Comparison of ENCODE assay signal across 19 cellular contexts in genomic region chr1:96521994-96522760, GRCh38.
DNase-seq lines count a peak whose midpoint lies in the region; ATAC-seq and TF ChIP-seq lines count a peak whose summit lies in the region.
"Had no signal": no experiment of that assay in that cellular context is flagged by ENCODE, and none has a peak within 500 bp of the region (broad histone marks: within the 10 kb centered on the region; RNA-seq: fewer than 3 reads in every experiment).

No MANE protein-coding gene starts in this region.

- no peaks in the 10 kb centered on the region for H3K27me3 ChIP-seq in IMR-90 (ENCODE audit: control insufficient read depth, insufficient read depth, low read length)
- H3K27me3 ChIP-seq in mammary epithelial cell (ENCODE audit: insufficient read depth, low read length): no peaks in the 10 kb centered on the region
- H3K27me3 ChIP-seq: ovary, testis had no signal

- H3K4me3 ChIP-seq in IMR-90 (ENCODE audit: insufficient read depth, low read depth, low read length) (no peak overlapping the region), mammary epithelial cell (replicated peaks in 1 of 3; ENCODE audit: insufficient read depth in 1 of 3, low read depth in 2 of 3, low read length in 3 of 3) (no peak overlapping the region)
- H3K4me3 ChIP-seq: ovary, testis had no signal

- H2AFZ ChIP-seq in IMR-90 (replicated peaks; ENCODE audit: low read length, poor library complexity) (no peak overlapping the region), mammary epithelial cell (ENCODE audit: low read depth, low read length) (no peak overlapping the region)

- dilution Hi-C loops in IMR-90 (cut with HindIII; ENCODE audit: low sequenced_read_pairs, unreplicated experiment): no loop called here
- dilution Hi-C loops in mammary epithelial cell (cut with HindIII; ENCODE audit: low sequenced_read_pairs): no loop called here

- no peak overlapping the region for H3K56ac ChIP-seq in IMR-90 (ENCODE audit: extremely low read depth, insufficient read depth, low read length)

- DNase-seq in Caki2 (ENCODE audit: low read depth) (peak; percentile 34), IMR-90 (peak; percentile 61), mammary epithelial cell (peak; percentile 54), iris pigment epithelial cell (ENCODE audit: low read depth) (peak; percentile 65), NCI-H2081 (lab: John Stamatoyannopoulos, UW) (no peak)
- DNase-seq in effector CD4-positive, alpha-beta T cell: no peak
- no peak for DNase-seq in naive thymus-derived CD8-positive, alpha-beta T cell
- DNase-seq: activated CD4-positive, alpha-beta memory T cell treated with anti-CD3 and anti-CD28 coated beads, Interleukin-2, amount 10 ng/mL, durations not matched to agents 7 days and 5 days; activated gamma-delta T cell; Karpas-422; midbrain; NCI-H1694 treated with DMSO at 0.1 percent for 48 hours; ovary; SHP77; stimulated activated CD4-positive, alpha-beta T cell treated with anti-CD3 and anti-CD28 coated beads, Interleukin-15, amount 100 ng/mL, for 24 hours; T-helper 9 cell; testis had no signal

- ATAC-seq in IMR-90 (ENCODE audit: low read depth) (peak; percentile 72), GM18868 (IDR thresholded peaks at IDR 0.05; ENCODE audit: unreplicated experiment) (no peak)
- ATAC-seq in naive thymus-derived CD8-positive, alpha-beta T cell: no peak

- TF ChIP-seq RAD21 in IMR-90 (IDR thresholded peaks at IDR 0.05; ENCODE audit: low read length): no peak

- no peaks in the 10 kb centered on the region for H3K79me1 ChIP-seq in IMR-90 (ENCODE audit: low read depth in 1 of 2, low read length in 2 of 2)

- no peaks in the 10 kb centered on the region for H3K36me3 Mint-ChIP-seq in naive thymus-derived CD8-positive, alpha-beta T cell

- H4K20me1 ChIP-seq in IMR-90 (ENCODE audit: insufficient read depth, low read length) (no peaks in the 10 kb centered on the region), mammary epithelial cell (ENCODE audit: insufficient read depth, low read length) (no peaks in the 10 kb centered on the region)

- no peak overlapping the region for H2AK9ac ChIP-seq in IMR-90 (replicated peaks; ENCODE audit: low read depth, low read length, poor library complexity)

- intact Hi-C loops in IMR-90 (cut with micrococcal nuclease): no loop called here
- intact Hi-C loops in mammary epithelial cell (cut with micrococcal nuclease): no loop called here

- H2BK20ac ChIP-seq in IMR-90 (ENCODE audit: low read depth, low read length): no peak overlapping the region; the same call in 1 of the 2 replicates

- H4K5ac ChIP-seq in IMR-90 (ENCODE audit: low read depth, low read length): no peak overlapping the region

- POLR2A ChIA-PET in IMR-90 (lab: Charles Lee; ENCODE audit: unreplicated experiment): no interaction called here
- POLR2A ChIA-PET in naive thymus-derived CD8-positive, alpha-beta T cell (lab: Charles Lee): no interaction called here

- WGBS in IMR-90 (ENCODE audit: extremely low coverage in 2 of 2, insufficient read length in 1 of 2), 2 experiments: no CpG with 5 or more reads among the region's 2 CpGs
- 80% methylated on average over 2 of the region's 2 CpGs for WGBS in mammary epithelial cell (ENCODE audit: low coverage, missing lambda C conversion rate)

- H2BK15ac ChIP-seq in IMR-90 (ENCODE audit: low read depth, low read length): no peak overlapping the region

- H3K79me2 ChIP-seq in mammary epithelial cell (ENCODE audit: insufficient read depth, low read length): no peaks in the 10 kb centered on the region

- no peak overlapping the region; the same call in 1 of the 2 replicates for H3K23ac ChIP-seq in IMR-90 (ENCODE audit: low read depth, low read length)

- H3K4me1 Mint-ChIP-seq in naive thymus-derived CD8-positive, alpha-beta T cell: no peaks in the 10 kb centered on the region
- H3K4me1 Mint-ChIP-seq: activated CD4-positive, alpha-beta memory T cell treated with anti-CD3 and anti-CD28 coated beads, Interleukin-2, amount 10 ng/mL, durations not matched to agents 7 days and 5 days; central memory CD8-positive, alpha-beta T cell had no signal

- H3K9ac ChIP-seq in IMR-90 (ENCODE audit: low read depth, low read length): no peak overlapping the region
- no peak overlapping the region for H3K9ac ChIP-seq in mammary epithelial cell (ENCODE audit: insufficient read depth, low read length)

- no peak overlapping the region for H3K27ac ChIP-seq in IMR-90 (ENCODE audit: insufficient read depth, low read length)
- H3K27ac ChIP-seq in mammary epithelial cell (ENCODE audit: insufficient read depth, low read depth, low read length): no peak overlapping the region
- H3K27ac ChIP-seq: ovary, testis had no signal

- TF ChIP-seq CTCF in IMR-90 (conservative IDR thresholded peaks at IDR 0.05; ENCODE audit: low read depth, low read length) (no peak), mammary epithelial cell (conservative IDR thresholded peaks at IDR 0.05 in 1 of 2, IDR thresholded peaks at IDR 0.05 in 1 of 2; ENCODE audit: extremely low read depth in 1 of 2, insufficient read depth in 1 of 2, low read depth in 1 of 2, low read length in 2 of 2) (no peak)

- no peak overlapping the region for H3K27ac Mint-ChIP-seq in naive thymus-derived CD8-positive, alpha-beta T cell
- H3K27ac Mint-ChIP-seq: activated CD4-positive, alpha-beta memory T cell treated with anti-CD3 and anti-CD28 coated beads, Interleukin-2, amount 10 ng/mL, durations not matched to agents 7 days and 5 days had no signal

- H3K4me2 ChIP-seq in IMR-90 (ENCODE audit: low read depth, low read length) (no peak overlapping the region), mammary epithelial cell (ENCODE audit: insufficient read depth, low read depth, low read length) (no peak overlapping the region)

- no peak overlapping the region for H2BK5ac ChIP-seq in IMR-90 (ENCODE audit: low read depth, low read length, poor library complexity, severe bottlenecking)

- H4K91ac ChIP-seq in IMR-90 (ENCODE audit: insufficient read depth, low read depth, low read length): no peak overlapping the region

- no peak overlapping the region for H3K18ac ChIP-seq in IMR-90 (ENCODE audit: low read depth, low read length)

- BruUV-seq in IMR-90 (replicated peaks; lab: Mats Ljungman, UMichigan) (no TSS peak), mammary epithelial cell (replicated peaks; lab: Mats Ljungman, UMichigan) (no TSS peak)

- H3K36me3 ChIP-seq in IMR-90 (ENCODE audit: control insufficient read depth, insufficient read depth, low read length) (no peaks in the 10 kb centered on the region), mammary epithelial cell (ENCODE audit: insufficient read depth, low read length) (no peaks in the 10 kb centered on the region)
- H3K36me3 ChIP-seq: ovary had no signal

- H2BK120ac ChIP-seq in IMR-90 (ENCODE audit: low read depth, low read length): no peak overlapping the region

- peaks cover 0 to 10% (median 4%) of the 10 kb centered on the region in 9 donors for H3K9me3 Mint-ChIP-seq in naive thymus-derived CD8-positive, alpha-beta T cell

- H3K4ac ChIP-seq in IMR-90 (ENCODE audit: low read depth, low read length): no peak overlapping the region

- in situ Hi-C loops in Caki2 (cut with HindIII; ENCODE audit: low pct_unique_long_range_greater_than_20kb, low sequenced_read_pairs): no loop called here
- in situ Hi-C loops in IMR-90 (cut with MboI; ENCODE audit: low sequenced_read_pairs): no loop called here
- in situ Hi-C loops in mammary epithelial cell (cut with MboI; ENCODE audit: low sequenced_read_pairs in 2 of 2): no loop called here

- no peak for TF ChIP-seq POLR2A in IMR-90 (IDR thresholded peaks at IDR 0.05; ENCODE audit: low read depth, low read length)

- CTCF ChIA-PET in IMR-90 (lab: Yijun Ruan, JAX) (interaction anchor here (1.1 kb wide), 1 partner anchor 38 kb away, joined by 5 read pairs; no protein-coding TSS in a partner anchor), mammary epithelial cell (lab: Charles Lee; ENCODE audit: low non-redundant PET) (no interaction called here)

- H3K4me3 Mint-ChIP-seq in naive thymus-derived CD8-positive, alpha-beta T cell: no peak overlapping the region
- H3K4me3 Mint-ChIP-seq: activated CD4-positive, alpha-beta memory T cell treated with anti-CD3 and anti-CD28 coated beads, Interleukin-2, amount 10 ng/mL, durations not matched to agents 7 days and 5 days; central memory CD8-positive, alpha-beta T cell had no signal

- H3K9me3 ChIP-seq in IMR-90 (ENCODE audit: control insufficient read depth, insufficient read depth, low read length): no peaks in the 10 kb centered on the region
- no peaks in the 10 kb centered on the region for H3K9me3 ChIP-seq in mammary epithelial cell (replicated peaks; ENCODE audit: insufficient read depth, low read length)
- H3K9me3 ChIP-seq: ovary, testis had no signal

- H3K9me1 ChIP-seq in IMR-90 (ENCODE audit: insufficient read depth, low read length): no peaks in the 10 kb centered on the region

- no peak overlapping the region for H2AK5ac ChIP-seq in IMR-90 (ENCODE audit: low read depth, low read length)

- peak overlapping the region; percentile 76; the same call in 1 of the 2 replicates for H3K14ac ChIP-seq in IMR-90 (replicated peaks; ENCODE audit: low read depth, low read length)

- no peak overlapping the region for H4K8ac ChIP-seq in IMR-90 (ENCODE audit: low read depth in 2 of 2, low read length in 2 of 2)

- peaks cover 0 to 9% (median 3%) of the 10 kb centered on the region in 5 donors for H3K27me3 Mint-ChIP-seq in naive thymus-derived CD8-positive, alpha-beta T cell
- H3K27me3 Mint-ChIP-seq: activated CD4-positive, alpha-beta memory T cell treated with anti-CD3 and anti-CD28 coated beads, Interleukin-2, amount 10 ng/mL, durations not matched to agents 7 days and 5 days; central memory CD8-positive, alpha-beta T cell had no signal

- H3K4me1 ChIP-seq in IMR-90 (ENCODE audit: control insufficient read depth, insufficient read depth, low read length) (peaks cover 4% of the 10 kb centered on the region), mammary epithelial cell (ENCODE audit: insufficient read depth, low read length) (peaks cover 8% of the 10 kb centered on the region)
- H3K4me1 ChIP-seq: testis had no signal

TF ChIP-seq in IMR-90, 13 proteins besides CTCF, POLR2A, EP300 and RAD21 (continues in another document):
- TF ChIP-seq, protein P1, sequence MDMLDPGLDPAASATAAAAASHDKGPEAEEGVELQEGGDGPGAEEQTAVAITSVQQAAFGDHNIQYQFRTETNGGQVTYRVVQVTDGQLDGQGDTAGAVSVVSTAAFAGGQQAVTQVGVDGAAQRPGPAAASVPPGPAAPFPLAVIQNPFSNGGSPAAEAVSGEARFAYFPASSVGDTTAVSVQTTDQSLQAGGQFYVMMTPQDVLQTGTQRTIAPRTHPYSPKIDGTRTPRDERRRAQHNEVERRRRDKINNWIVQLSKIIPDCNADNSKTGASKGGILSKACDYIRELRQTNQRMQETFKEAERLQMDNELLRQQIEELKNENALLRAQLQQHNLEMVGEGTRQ (IDR thresholded peaks at IDR 0.05; ENCODE audit: low read depth, low read length): no peak
- TF ChIP-seq FOS (IDR thresholded peaks at IDR 0.05; ENCODE audit: low read depth, low read length) (0 out of 2 replicates have a peak, but pooled peaks have one; percentile 13), SMC3 (IDR thresholded peaks at IDR 0.05; ENCODE audit: low read depth, low read length) (no peak), MAZ (IDR thresholded peaks at IDR 0.05; ENCODE audit: borderline replicate concordance, low read depth, low read length) (no peak), CHD1 (IDR thresholded peaks at IDR 0.05; ENCODE audit: low read depth, low read length) (no peak), NFE2L2 (IDR thresholded peaks at IDR 0.05; ENCODE audit: low read depth, low read length) (no peak)

Comparison
In these comparisons a context has a peak if more than half of its experiments do, and no peak if none do; other contexts are left out.
1. DNase-seq: peak in Caki2 (single experiment), IMR-90 (single experiment), mammary epithelial cell (single experiment) and iris pigment epithelial cell (single experiment); none in NCI-H2081 (0 of 2), effector CD4-positive, alpha-beta T cell (single experiment) and naive thymus-derived CD8-positive, alpha-beta T cell (0 of 10).